In the genomic region with DNA sequence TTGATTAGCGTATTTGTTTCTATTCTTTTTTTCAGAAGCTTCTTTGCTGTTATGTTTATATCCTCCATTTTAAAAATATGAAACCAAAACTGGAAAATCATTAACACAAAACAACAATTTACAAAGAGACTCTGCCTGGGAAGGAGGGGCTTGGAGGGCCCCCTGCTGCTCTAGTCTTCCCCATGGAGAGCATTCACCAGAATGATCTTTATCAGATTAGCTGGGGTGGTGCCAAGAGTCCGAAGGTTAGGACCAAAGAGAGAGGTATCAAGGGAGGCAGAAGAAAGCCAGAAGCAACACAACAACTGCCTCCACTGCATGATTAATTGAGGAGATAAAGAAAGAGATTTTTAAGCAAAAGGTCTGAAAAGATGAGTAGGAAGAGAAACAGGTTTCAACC, we compare ENCODE assay signal across 25 cellular contexts.
DNase-seq lines count a peak whose midpoint lies in the region; ATAC-seq, FAIRE-seq and TF ChIP-seq lines count a peak whose summit lies in the region.
"Had no signal": no experiment of that assay in that cellular context is flagged by ENCODE, and none has a peak within 500 bp of the region (broad histone marks: within the 10 kb centered on the region; RNA-seq: fewer than 3 reads in every experiment).

No MANE protein-coding gene starts in this region.

- DNase-seq in A549 (ENCODE audit: low read depth in 1 of 2, low spot score in 1 of 2), result peak in 1 of 2 experiments; percentile 40
- DNase-seq in LoVo (ENCODE audit: low spot score), result peak; percentile 83
- DNase-seq in body of pancreas, result peak in 3 of 4 donors; percentile 13 to 17 (median 16)
- peak; percentile 47 for DNase-seq in mesendoderm
- no peak for DNase-seq in NCI-H2107 treated with DMSO at 0.1 percent for 48 hours (lab: John Stamatoyannopoulos, UW; ENCODE audit: unreplicated experiment)
- no peak for DNase-seq in effector memory CD8-positive, alpha-beta T cell
- no peak for DNase-seq in dermis blood vessel endothelial cell
- DNase-seq: activated CD4-positive, alpha-beta memory T cell treated with anti-CD3 and anti-CD28 coated beads, Interleukin-2, amount 10 ng/mL, durations not matched to agents 7 days and 5 days; activated gamma-delta T cell; activated T-cell treated with anti-CD3 and anti-CD28 coated beads for 4 hours; COR-L47; effector CD4-positive, alpha-beta T cell; erythroblast; NCI-H2081 treated with DMSO at 0.1 percent for 48 hours; OCI-M1; SHP77 treated with DMSO at 0.1 percent for 48 hours; stimulated activated CD4-positive, alpha-beta T cell treated with anti-CD3 and anti-CD28 coated beads, Interleukin-1b, Interleukin-23, amount 100 ng/mL, for 48 hours; T-helper 1 cell; upper lobe of right lung had no signal

- no peak overlapping the region for H2BK5ac ChIP-seq in mesendoderm (ENCODE audit: low read length)

- TF ChIP-seq RAD21 in A549 (conservative IDR thresholded peaks at IDR 0.05 in 1 of 2, IDR thresholded peaks at IDR 0.05 in 1 of 2), result no peak

- H3K9ac ChIP-seq in mesendoderm (ENCODE audit: low read length), result no peak overlapping the region
- H3K9ac ChIP-seq: BLaER1 had no signal

- H3K4me3 Mint-ChIP-seq in effector memory CD8-positive, alpha-beta T cell, result no peak overlapping the region
- H3K4me3 Mint-ChIP-seq: activated CD4-positive, alpha-beta memory T cell treated with anti-CD3 and anti-CD28 coated beads, Interleukin-2, amount 10 ng/mL, durations not matched to agents 7 days and 5 days; brain had no signal

- no peak overlapping the region for H4K5ac ChIP-seq in mesendoderm (ENCODE audit: low read length)

- 55% methylated on average over 2 of the region's 2 CpGs for WGBS in A549 (ENCODE audit: missing lambda C conversion rate)
- 35 to 55% methylated on average over 2 of the region's 2 CpGs for WGBS in body of pancreas, 2 donors
- no CpG with 5 or more reads among the region's 2 CpGs for WGBS in mesendoderm (ENCODE audit: extremely low coverage, insufficient coverage, low lambda C conversion rate)

- no peak overlapping the region for H3K27ac Mint-ChIP-seq in effector memory CD8-positive, alpha-beta T cell
- H3K27ac Mint-ChIP-seq: activated CD4-positive, alpha-beta memory T cell treated with anti-CD3 and anti-CD28 coated beads, Interleukin-2, amount 10 ng/mL, durations not matched to agents 7 days and 5 days; brain; progenitor cell of endocrine pancreas had no signal

- no peak overlapping the region for H3K23ac ChIP-seq in mesendoderm (ENCODE audit: low read length)

- intact Hi-C loops in body of pancreas (cut with DNase I), result no loop called here

- TF ChIP-seq POLR2A in A549 (IDR thresholded peaks at IDR 0.05; ENCODE audit: low read length), result no peak
- TF ChIP-seq POLR2A in body of pancreas (IDR thresholded peaks at IDR 0.05), result no peak

- H4K8ac ChIP-seq in mesendoderm (ENCODE audit: low read depth, low read length), result no peak overlapping the region

- H2AK5ac ChIP-seq in mesendoderm (ENCODE audit: low read length), result no peak overlapping the region

- no peak overlapping the region for H2BK120ac ChIP-seq in mesendoderm (ENCODE audit: low read depth, low read length)

- peaks cover 0 to 2% of the 10 kb centered on the region in 2 donors for H3K9me3 Mint-ChIP-seq in effector memory CD8-positive, alpha-beta T cell
- H3K9me3 Mint-ChIP-seq: activated CD4-positive, alpha-beta memory T cell treated with anti-CD3 and anti-CD28 coated beads, Interleukin-2, amount 10 ng/mL, durations not matched to agents 7 days and 5 days had no signal

- no peak overlapping the region for H2BK15ac ChIP-seq in mesendoderm (replicated peaks; ENCODE audit: low read depth)

- no peak for FAIRE-seq in A549 (lab: Jason Lieb, UNC)
- FAIRE-seq: GM12878 had no signal

- no peak for TF ChIP-seq CTCF in A549 (IDR thresholded peaks at IDR 0.05)
- TF ChIP-seq CTCF in body of pancreas (IDR thresholded peaks at IDR 0.05), result no peak

- H3K36me3 ChIP-seq in body of pancreas (replicated peaks in 1 of 2; ENCODE audit: insufficient read depth in 1 of 2, low read depth in 2 of 2), result no peaks in the 10 kb centered on the region
- H3K36me3 ChIP-seq in mesendoderm (ENCODE audit: control insufficient read depth, insufficient read depth, low read length), result no peaks in the 10 kb centered on the region
- H3K36me3 ChIP-seq: BLaER1, upper lobe of right lung had no signal

- no peak overlapping the region for H3K18ac ChIP-seq in mesendoderm (ENCODE audit: low read length)

- H3K4me3 ChIP-seq in A549, result no peak overlapping the region
- no peak overlapping the region for H3K4me3 ChIP-seq in body of pancreas
- H3K4me3 ChIP-seq in mesendoderm (ENCODE audit: low read length), result no peak overlapping the region
- H3K4me3 ChIP-seq: BLaER1, GM12878, upper lobe of right lung had no signal

- H3K36me3 Mint-ChIP-seq in effector memory CD8-positive, alpha-beta T cell (ENCODE audit: insufficient read depth), result no peaks in the 10 kb centered on the region
- H3K36me3 Mint-ChIP-seq: brain had no signal

- H3K4me2 ChIP-seq in A549 (peak overlapping the region; percentile 44), mesendoderm (ENCODE audit: low read length) (no peak overlapping the region)
- H3K4me2 ChIP-seq: BLaER1 had no signal

- POLR2A ChIA-PET in A549 (lab: Yijun Ruan, JAX), result no interaction called here

- peak in 1 of 2 experiments; percentile 25; a peak in 2 of 6 replicates for ATAC-seq in A549
- ATAC-seq in body of pancreas, result peak; percentile 47
- ATAC-seq in HG03432 (IDR thresholded peaks at IDR 0.05; ENCODE audit: unreplicated experiment), result no peak
- no peak for ATAC-seq in effector memory CD8-positive, alpha-beta T cell (replicated peaks)
- ATAC-seq: GM12878, upper lobe of right lung had no signal

- H3K4ac ChIP-seq in mesendoderm (ENCODE audit: low read depth, low read length), result no peak overlapping the region

- no peaks in the 10 kb centered on the region for H3K27me3 ChIP-seq in body of pancreas
- H3K27me3 ChIP-seq in mesendoderm (ENCODE audit: insufficient read depth, low read length, poor library complexity), result no peaks in the 10 kb centered on the region
- H3K27me3 ChIP-seq: BLaER1, upper lobe of right lung had no signal

- no peaks in the 10 kb centered on the region for H3K79me2 ChIP-seq in mesendoderm (ENCODE audit: control insufficient read depth, insufficient read depth, low read length)

- H3K27ac ChIP-seq in A549, result peak overlapping the region; percentile 80 to 83
- no peak overlapping the region for H3K27ac ChIP-seq in body of pancreas
- no peak overlapping the region for H3K27ac ChIP-seq in mesendoderm (ENCODE audit: low read depth, low read length)
- H3K27ac ChIP-seq: BLaER1, HL-60, upper lobe of right lung had no signal

- no peak for TF ChIP-seq EP300 in A549 (IDR thresholded peaks at IDR 0.05)

- H3K79me1 ChIP-seq in mesendoderm (ENCODE audit: low read length), result no peaks in the 10 kb centered on the region

- peaks cover 5 to 18% of the 10 kb centered on the region in 2 donors for H3K27me3 Mint-ChIP-seq in effector memory CD8-positive, alpha-beta T cell
- H3K27me3 Mint-ChIP-seq: progenitor cell of endocrine pancreas had no signal

- peaks cover 46% of the 10 kb centered on the region for H3K4me1 ChIP-seq in A549
- H3K4me1 ChIP-seq in body of pancreas, result no peaks in the 10 kb centered on the region
- H3K4me1 ChIP-seq in mesendoderm (ENCODE audit: control insufficient read depth, low read depth, low read length), result no peaks in the 10 kb centered on the region
- H3K4me1 ChIP-seq: BLaER1 had no signal

- H3K56ac ChIP-seq in mesendoderm (ENCODE audit: low read length), result no peak overlapping the region

- H3K9me3 ChIP-seq in A549 (peaks cover 7% of the 10 kb centered on the region; the same call in 2 of the 3 replicates), body of pancreas (no peaks in the 10 kb centered on the region)
- H3K9me3 ChIP-seq: BLaER1, upper lobe of right lung had no signal

- CTCF ChIA-PET in A549 (lab: Yijun Ruan, JAX), result no interaction called here

- no peaks in the 10 kb centered on the region for H3K4me1 Mint-ChIP-seq in effector memory CD8-positive, alpha-beta T cell (ENCODE audit: low read depth in 2 of 2)

TF ChIP-seq in A549, 52 proteins besides CTCF, POLR2A, EP300 and RAD21:
- TF ChIP-seq PHF8 (IDR thresholded peaks at IDR 0.05; ENCODE audit: borderline replicate concordance, low read depth) (no peak), GATA3 (IDR thresholded peaks at IDR 0.05; ENCODE audit: borderline replicate concordance) (peak; percentile 61)

Comparison
In these comparisons a context has a peak if more than half of its experiments do, and no peak if none do; other contexts are left out.
1. DNase-seq: peak in LoVo (single experiment), body of pancreas (3 of 4) and mesendoderm (single experiment); none in NCI-H2107 treated with DMSO at 0.1 percent for 48 hours (single experiment), effector memory CD8-positive, alpha-beta T cell (0 of 3) and dermis blood vessel endothelial cell (single experiment).
2. H3K27ac ChIP-seq: peak in A549 (2 of 2); none in body of pancreas (0 of 4) and mesendoderm (single experiment).